17 cellular contexts compared by ENCODE assay signal in genomic region chr11:95674669-95675358, GRCh38.
A peak's percentile ranks its signal among the peaks of the same experiment; 100 is the strongest.
DNase-seq lines count a peak whose midpoint lies in the region; ATAC-seq and TF ChIP-seq lines count a peak whose summit lies in the region.
"Had no signal": no experiment of that assay in that cellular context is flagged by ENCODE, and none has a peak within 500 bp of the region (broad histone marks: within the 10 kb centered on the region; RNA-seq: fewer than 3 reads in every experiment).

No MANE protein-coding gene starts in this region.

- H3K4me1 ChIP-seq in heart right ventricle (peaks cover 0 to 29% (median 6%) of the 10 kb centered on the region in 9 donors), stomach smooth muscle (ENCODE audit: control insufficient read depth, insufficient read depth, low read length) (peaks cover 18% of the 10 kb centered on the region)

- H3K27me3 ChIP-seq in heart right ventricle (no peaks in the 10 kb centered on the region), stomach smooth muscle (ENCODE audit: control insufficient read depth in 1 of 2, insufficient read depth in 2 of 2, low read length in 2 of 2) (no peaks in the 10 kb centered on the region)
- H3K27me3 ChIP-seq: SJCRH30 had no signal

- H3K36me3 ChIP-seq in heart right ventricle (no peaks in the 10 kb centered on the region), stomach smooth muscle (ENCODE audit: control insufficient read depth in 2 of 2, insufficient read depth in 2 of 2, low read length in 2 of 2) (no peaks in the 10 kb centered on the region)
- H3K36me3 ChIP-seq: SJCRH30 had no signal

- no peak for DNase-seq in heart right ventricle
- no peak for DNase-seq in Right ventricle myocardium superior
- peak; percentile 50 for DNase-seq in activated naive CD4-positive, alpha-beta T cell treated with anti-CD3 and anti-CD28 coated beads, Interleukin-2, amount 50 U/mL, for 16 hours
- peak; percentile 68 for DNase-seq in stimulated activated CD4-positive, alpha-beta T cell treated with anti-CD3 and anti-CD28 coated beads, Interleukin-15, amount 100 ng/mL, for 24 hours
- DNase-seq in activated gamma-delta T cell treated with Interleukin-2 at 50 U/mL for 16 hours: no peak
- DNase-seq in NCI-H1092 (lab: John Stamatoyannopoulos, UW): no peak
- DNase-seq in GM20000 (ENCODE audit: low spot score): no peak
- DNase-seq: COR-L47, foreskin fibroblast, HCEC 1CT, left cardiac atrium, NCI-H2107, PC-3, SJCRH30 had no signal

- WGBS in heart right ventricle, 2 donors: 86 to 89% methylated on average over 4 of the region's 4 CpGs

- intact Hi-C loops in heart right ventricle (cut with DNase I) (no loop called here), Right ventricle myocardium superior (cut with DNase I) (no loop called here)

- no peak overlapping the region for H3K4me3 ChIP-seq in heart right ventricle
- H3K4me3 ChIP-seq in stomach smooth muscle (ENCODE audit: low read length in 2 of 2): no peak overlapping the region
- H3K4me3 ChIP-seq: coronary artery, SJCRH30 had no signal

- TF ChIP-seq CTCF in heart right ventricle (IDR thresholded peaks at IDR 0.05) (no peak), GM20000 (IDR thresholded peaks at IDR 0.05; ENCODE audit: extremely low read depth, missing control alignments) (no peak)

- ATAC-seq in heart right ventricle (no peak), Right ventricle myocardium superior (ENCODE audit: poor library complexity) (no peak)
- ATAC-seq: left cardiac atrium, PC-3 had no signal

- H3K27ac ChIP-seq in heart right ventricle (peak overlapping the region in 9 of 10 donors; percentile 22 to 68 (median 51)), stomach smooth muscle (ENCODE audit: low read length) (peak overlapping the region; percentile 26)
- H3K27ac ChIP-seq: KMS-11, SJCRH30 had no signal

- H3K9me3 ChIP-seq in heart right ventricle (no peaks in the 10 kb centered on the region), stomach smooth muscle (ENCODE audit: control insufficient read depth in 2 of 2, low read length in 2 of 2) (no peaks in the 10 kb centered on the region)
- H3K9me3 ChIP-seq: SJCRH30 had no signal

- no peak overlapping the region for H3K9ac ChIP-seq in stomach smooth muscle (ENCODE audit: low read length in 2 of 2)
- H3K9ac ChIP-seq: KMS-11 had no signal

Comparison
In these comparisons a context has a peak if more than half of its experiments do, and no peak if none do; other contexts are left out.
1. DNase-seq: peak in activated naive CD4-positive, alpha-beta T cell treated with anti-CD3 and anti-CD28 coated beads, Interleukin-2, amount 50 U/mL, for 16 hours (single experiment) and stimulated activated CD4-positive, alpha-beta T cell treated with anti-CD3 and anti-CD28 coated beads, Interleukin-15, amount 100 ng/mL, for 24 hours (single experiment); none in heart right ventricle (0 of 2), Right ventricle myocardium superior (single experiment), activated gamma-delta T cell treated with Interleukin-2 at 50 U/mL for 16 hours (single experiment), NCI-H1092 (single experiment) and GM20000 (single experiment).